8 cellular contexts compared by ENCODE assay signal in the genomic region with DNA sequence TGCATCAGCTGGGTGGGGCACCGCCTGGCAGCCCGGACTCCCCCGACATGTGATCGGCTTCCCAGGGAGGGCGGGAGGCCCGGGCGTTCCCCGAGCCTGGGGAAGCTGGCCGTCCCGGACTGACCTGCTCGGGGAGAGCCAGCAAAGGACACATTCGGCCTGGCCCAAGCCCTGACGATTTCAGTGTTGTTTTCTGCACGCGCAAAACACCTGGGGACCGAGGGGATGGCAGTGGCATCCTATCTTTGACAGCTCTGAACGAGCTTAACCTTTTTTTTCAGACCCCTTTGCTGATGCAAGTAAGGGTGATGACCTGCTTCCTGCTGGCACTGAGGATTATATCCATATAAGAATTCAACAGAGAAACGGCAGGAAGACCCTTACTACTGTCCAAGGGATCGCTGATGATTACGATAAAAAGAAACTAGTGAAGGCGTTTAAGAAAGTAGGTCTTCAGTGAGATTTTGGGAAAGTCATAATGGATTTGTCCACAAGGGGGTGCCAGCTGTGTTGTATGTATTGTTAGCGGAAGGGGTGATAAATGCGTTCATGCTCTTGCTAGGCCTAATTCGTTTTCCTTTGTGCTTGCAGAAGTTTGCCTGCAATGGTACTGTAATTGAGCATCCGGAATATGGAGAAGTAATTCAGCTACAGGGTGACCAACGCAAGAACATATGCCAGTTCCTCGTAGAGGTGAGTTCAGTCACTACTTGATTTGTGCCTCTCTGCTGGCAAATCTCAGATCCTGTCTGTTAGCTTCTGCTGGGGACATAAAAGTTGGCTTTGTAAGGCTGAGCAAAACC. TPM values are rescaled to one million over a fixed set of nuclear protein-coding genes. Genes with fewer than 3 reads are reported as not detected.
DNase-seq lines count a peak whose midpoint lies in the region; ATAC-seq and TF ChIP-seq lines count a peak whose summit lies in the region.

No MANE protein-coding gene starts in this region.

- H3K27me3 ChIP-seq in A673 (replicated peaks; ENCODE audit: insufficient read depth, low read depth, low read length, poor library complexity), result no peaks in the 10 kb centered on the region

- peak overlapping the region; percentile 99 to 100 for H3K27ac Mint-ChIP-seq in activated naive CD4-positive, alpha-beta T cell treated with anti-CD3 and anti-CD28 coated beads, Interleukin-2, amount 50 U/mL, for 72 hours

- peak overlapping the region; percentile 100 for H3K27ac ChIP-seq in A673 (ENCODE audit: low read depth, low read length, poor library complexity, severe bottlenecking)

- TF ChIP-seq CTCF in A673 (conservative IDR thresholded peaks at IDR 0.05; ENCODE audit: low read depth, low read length) (peak; percentile 57), GM12874 (IDR thresholded peaks at IDR 0.05; ENCODE audit: insufficient read depth, low read depth, low read length) (peak; percentile 58), retinal pigment epithelial cell (conservative IDR thresholded peaks at IDR 0.05; ENCODE audit: low read depth, low read length) (peak; percentile 72)

- H3K9me3 ChIP-seq in A673 (ENCODE audit: low read depth, low read length, poor library complexity, severe bottlenecking), result no peaks in the 10 kb centered on the region

- intact Hi-C loops in A673 (cut with micrococcal nuclease; ENCODE audit: unreplicated experiment), result no loop called here

- peaks cover 41% of the 10 kb centered on the region for H3K36me3 ChIP-seq in A673 (ENCODE audit: insufficient read depth, low read length, poor library complexity, severe bottlenecking)

- H3K36me3 Mint-ChIP-seq in activated naive CD4-positive, alpha-beta T cell treated with anti-CD3 and anti-CD28 coated beads, Interleukin-2, amount 50 U/mL, for 72 hours, result peaks cover 33 to 35% of the 10 kb centered on the region in 2 donors

- TSS peak; percentile 54 for BruUV-seq in A673 (replicated peaks; lab: Mats Ljungman, UMichigan)

- no peaks in the 10 kb centered on the region for H3K9me3 Mint-ChIP-seq in activated naive CD4-positive, alpha-beta T cell treated with anti-CD3 and anti-CD28 coated beads, Interleukin-2, amount 50 U/mL, for 72 hours

- POLR2A ChIA-PET in A673 (lab: Charles Lee; ENCODE audit: low non-redundant PET), result interaction anchor here (0.6 to 0.7 kb wide), 4 partner anchors 16 to 1471 kb away, joined by 3 to 13 read pairs (median 6); a partner anchor contains a TSS

- DNase-seq in A673 (ENCODE audit: low spot score), result peak; percentile 64
- DNase-seq in NOMO-1 treated with DMSO at 0.1 percent for 48 hours (lab: John Stamatoyannopoulos, UW; ENCODE audit: unreplicated experiment), result peak; percentile 49
- peak in 1 of 2 donors; percentile 71 for DNase-seq in activated naive CD4-positive, alpha-beta T cell treated with anti-CD3 and anti-CD28 coated beads, Interleukin-2, amount 50 U/mL, for 72 hours (ENCODE audit: low spot score in 2 of 2)
- DNase-seq in glomerular visceral epithelial cell (ENCODE audit: extremely low spot score), result peak; percentile 75
- no peak for DNase-seq in retinal pigment epithelial cell (ENCODE audit: low read depth)
- DNase-seq in hippocampal formation (lab: John Stamatoyannopoulos, UW), result no peak
- DNase-seq in GDM1 (lab: John Stamatoyannopoulos, UW), result no peak

- H3K4me3 ChIP-seq in A673 (ENCODE audit: low read depth, low read length, poor library complexity, severe bottlenecking) (peak overlapping the region; percentile 86), retinal pigment epithelial cell (ENCODE audit: low read length) (peak overlapping the region; percentile 80)

- peaks cover 13% of the 10 kb centered on the region for H3K4me1 ChIP-seq in A673 (ENCODE audit: insufficient read depth, low read length, poor library complexity, severe bottlenecking)

- CTCF ChIA-PET in A673 (lab: Charles Lee), result no interaction called here

- no peak for ATAC-seq in activated naive CD4-positive, alpha-beta T cell treated with anti-CD3 and anti-CD28 coated beads, Interleukin-2, amount 50 U/mL, for 72 hours

RNA-seq across cellular contexts. Expression of a gene that starts 1.0 kb away (rescaled TPM):
- 504 and 524 TPM in 2 replicates for total RNA-seq in A673 (2021)
- total RNA-seq in activated naive CD4-positive, alpha-beta T cell treated with anti-CD3 and anti-CD28 coated beads, Interleukin-2, amount 50 U/mL, for 72 hours, result 1,000 to 10,000 TPM in 1 of 2 donors, 100 to 1,000 TPM in 1; 899 to 1,106 TPM

RNA-seq across cellular contexts. Expression of a gene that starts 22.4 kb away (rescaled TPM):
- total RNA-seq in A673 (2021), result not detected in 2 replicates
- not detected for total RNA-seq in activated naive CD4-positive, alpha-beta T cell treated with anti-CD3 and anti-CD28 coated beads, Interleukin-2, amount 50 U/mL, for 72 hours

RNA-seq across cellular contexts. Expression of a gene that starts 44.7 kb away (rescaled TPM):
- total RNA-seq in A673 (2021), result 1.4 and 1.5 TPM in 2 replicates
- not detected for total RNA-seq in activated naive CD4-positive, alpha-beta T cell treated with anti-CD3 and anti-CD28 coated beads, Interleukin-2, amount 50 U/mL, for 72 hours

Comparison
In these comparisons a context has a peak if more than half of its experiments do, and no peak if none do; other contexts are left out.
1. DNase-seq: peak in A673 (single experiment), NOMO-1 treated with DMSO at 0.1 percent for 48 hours (single experiment) and glomerular visceral epithelial cell (single experiment); none in retinal pigment epithelial cell (single experiment), hippocampal formation (0 of 2) and GDM1 (single experiment).
2. Peak in every context shown above with its lines, with median percentiles within 50 percentile points of each other: CTCF ChIP-seq.